ENCODE assay signal across 9 cellular contexts in genomic region chr6:16414205-16414604, GRCh38.
DNase-seq lines count a peak whose midpoint lies in the region; ATAC-seq and TF ChIP-seq lines count a peak whose summit lies in the region.
"Had no signal": no experiment of that assay in that cellular context is flagged by ENCODE, and none has a peak within 500 bp of the region (broad histone marks: within the 10 kb centered on the region; RNA-seq: fewer than 3 reads in every experiment).

No MANE protein-coding gene starts in this region.

- H3K27me3 Mint-ChIP-seq in IgD-negative memory B cell, result no peaks in the 10 kb centered on the region

- no peak for TF ChIP-seq POLR2A in GM18505 (IDR thresholded peaks at IDR 0.05; ENCODE audit: borderline replicate concordance, extremely low read depth, insufficient read depth, insufficient read length)

- H3K4me1 Mint-ChIP-seq in IgD-negative memory B cell, result peaks cover 30 to 38% (median 35%) of the 10 kb centered on the region in 3 donors

- TF ChIP-seq CTCF in fibroblast of the aortic adventitia (IDR thresholded peaks at IDR 0.05; ENCODE audit: insufficient read depth, low read length), result no peak

- H3K36me3 Mint-ChIP-seq in IgD-negative memory B cell, result no peaks in the 10 kb centered on the region

- H3K27ac Mint-ChIP-seq in IgD-negative memory B cell, result peak overlapping the region; percentile 86 to 93 (median 87)

- peak overlapping the region; percentile 81 to 96 (median 88) for H3K4me3 Mint-ChIP-seq in IgD-negative memory B cell

- peak; percentile 43 for ATAC-seq in GM18505 (IDR thresholded peaks at IDR 0.05; ENCODE audit: unreplicated experiment)
- peak; percentile 66 for ATAC-seq in GM21529 (IDR thresholded peaks at IDR 0.05; ENCODE audit: unreplicated experiment)
- no peak for ATAC-seq in GM21737 (IDR thresholded peaks at IDR 0.05; ENCODE audit: unreplicated experiment)

- H3K9me3 Mint-ChIP-seq in IgD-negative memory B cell, result no peaks in the 10 kb centered on the region

- no peak overlapping the region for H3K4me3 ChIP-seq in fibroblast of the aortic adventitia (ENCODE audit: low read depth, low read length)

- DNase-seq in fibroblast of the aortic adventitia (ENCODE audit: low read depth) (peak; percentile 44), OCI-M1 (lab: John Stamatoyannopoulos, UW) (no peak), hippocampal formation (lab: John Stamatoyannopoulos, UW) (no peak), mucosa of gallbladder (ENCODE audit: low spot score) (no peak)
- DNase-seq: NCI-H2227 treated with DMSO at 0.1 percent for 48 hours had no signal
